In genomic region chr6:26033132-26033941, GRCh38 we compare ENCODE assay signal across 8 cellular contexts. TPM values are rescaled to one million over a fixed set of nuclear protein-coding genes. Genes with fewer than 3 reads are reported as not detected.
DNase-seq lines count a peak whose midpoint lies in the region; ATAC-seq and TF ChIP-seq lines count a peak whose summit lies in the region.

No MANE protein-coding gene starts in this region.

- peak; percentile 97 for DNase-seq in PC-3
- peak; percentile 76 for DNase-seq in activated T-helper 2 cell treated with anti-CD3 and anti-CD28 coated beads, Interferon-gamma antibody, Interleukin-2, Interleukin-4, amounts not matched to agents 10 μg/mL and 5 μg/mL and 100 μg/mL, durations not matched to agents 14 hours and 24 hours and 36 hours (ENCODE audit: low spot score)
- DNase-seq in fibroblast of lung (ENCODE audit: low read depth in 2 of 2): peak; percentile 99
- peak; percentile 48 to 86 (median 76) for DNase-seq in naive thymus-derived CD4-positive, alpha-beta T cell
- DNase-seq in upper lobe of right lung: peak; percentile 79

- BruUV-seq in PC-3 (replicated peaks; lab: Mats Ljungman, UMichigan): TSS peak; percentile 30

- H2AFZ ChIP-seq in PC-3 (ENCODE audit: low read length) (peak overlapping the region; percentile 75), fibroblast of lung (ENCODE audit: low read length) (peak overlapping the region; percentile 64)

- peaks cover 0 to 2% (median 0%) of the 10 kb centered on the region in 3 donors for H3K9me3 Mint-ChIP-seq in IgD-negative memory B cell
- H3K9me3 Mint-ChIP-seq in activated T-helper 2 cell treated with anti-CD3 and anti-CD28 coated beads, Interferon-gamma antibody, Interleukin-2, Interleukin-4, amounts not matched to agents 10 μg/mL and 5 μg/mL and 100 μg/mL, durations not matched to agents 14 hours and 24 hours and 36 hours: no peaks in the 10 kb centered on the region
- no peaks in the 10 kb centered on the region for H3K9me3 Mint-ChIP-seq in naive thymus-derived CD4-positive, alpha-beta T cell

- POLR2A ChIA-PET in PC-3 (lab: Charles Lee; ENCODE audit: unreplicated experiment): interaction anchor here (0.6 to 3.9 kb wide), 7 partner anchors 10 to 203 kb away, joined by 3 to 72 read pairs (median 21); a partner anchor contains a TSS
- POLR2A ChIA-PET in naive thymus-derived CD4-positive, alpha-beta T cell (lab: Charles Lee): interaction anchor here (0.6 to 42.5 kb wide), 39 partner anchors 10 to 1861 kb away, joined by 3 to 2497 read pairs (median 14); partner anchors contain the start of gene HFE

- H3K9ac ChIP-seq in ES-I3 (ENCODE audit: low read depth, low read length): peak overlapping the region; percentile 84
- H3K9ac ChIP-seq in PC-3 (ENCODE audit: low read length): peak overlapping the region; percentile 82
- peak overlapping the region; percentile 68 for H3K9ac ChIP-seq in fibroblast of lung (ENCODE audit: insufficient read depth, low read length)

- CTCF ChIA-PET in PC-3 (lab: Charles Lee): no interaction called here
- CTCF ChIA-PET in naive thymus-derived CD4-positive, alpha-beta T cell (lab: Charles Lee): interaction anchor here (0.8 to 3.1 kb wide), 5 partner anchors 10 to 65 kb away, joined by 3 to 35 read pairs (median 4); a partner anchor contains a TSS

- H3K27me3 Mint-ChIP-seq in IgD-negative memory B cell: no peaks in the 10 kb centered on the region
- H3K27me3 Mint-ChIP-seq in activated T-helper 2 cell treated with anti-CD3 and anti-CD28 coated beads, Interferon-gamma antibody, Interleukin-2, Interleukin-4, amounts not matched to agents 10 μg/mL and 5 μg/mL and 100 μg/mL, durations not matched to agents 14 hours and 24 hours and 36 hours (ENCODE audit: low read depth): no peaks in the 10 kb centered on the region
- H3K27me3 Mint-ChIP-seq in naive thymus-derived CD4-positive, alpha-beta T cell: peaks cover 0 to 4% (median 0%) of the 10 kb centered on the region in 5 donors

- no peaks in the 10 kb centered on the region for H3F3A ChIP-seq in PC-3 (ENCODE audit: low read length, unreplicated experiment)

- peak overlapping the region; percentile 91 to 99 (median 96) for H3K4me3 Mint-ChIP-seq in IgD-negative memory B cell
- H3K4me3 Mint-ChIP-seq in activated T-helper 2 cell treated with anti-CD3 and anti-CD28 coated beads, Interferon-gamma antibody, Interleukin-2, Interleukin-4, amounts not matched to agents 10 μg/mL and 5 μg/mL and 100 μg/mL, durations not matched to agents 14 hours and 24 hours and 36 hours (ENCODE audit: low read depth): peak overlapping the region; percentile 92
- H3K4me3 Mint-ChIP-seq in naive thymus-derived CD4-positive, alpha-beta T cell: peak overlapping the region; percentile 89 to 98 (median 96)

- H3K27me3 ChIP-seq in PC-3 (ENCODE audit: low read length): no peaks in the 10 kb centered on the region
- H3K27me3 ChIP-seq in fibroblast of lung (ENCODE audit: control insufficient read depth, insufficient read depth, low read length): no peaks in the 10 kb centered on the region
- no peaks in the 10 kb centered on the region for H3K27me3 ChIP-seq in naive thymus-derived CD4-positive, alpha-beta T cell (ENCODE audit: control insufficient read depth in 2 of 2, insufficient read depth in 2 of 2, low read length in 2 of 2)
- H3K27me3 ChIP-seq in upper lobe of right lung: no peaks in the 10 kb centered on the region

- H3K4me3 ChIP-seq in PC-3 (ENCODE audit: low read length): peak overlapping the region; percentile 83
- H3K4me3 ChIP-seq in fibroblast of lung (replicated peaks in 1 of 4; ENCODE audit: control extremely low read depth in 1 of 4, insufficient read depth in 1 of 4, low read depth in 3 of 4, low read length in 4 of 4): peak overlapping the region; percentile 63 to 84 (median 66)
- H3K4me3 ChIP-seq in naive thymus-derived CD4-positive, alpha-beta T cell (ENCODE audit: low read length): peak overlapping the region; percentile 70
- H3K4me3 ChIP-seq in upper lobe of right lung: peak overlapping the region; percentile 64

- TF ChIP-seq CTCF in PC-3 (conservative IDR thresholded peaks at IDR 0.05; ENCODE audit: low read depth, low read length) (no peak), fibroblast of lung (conservative IDR thresholded peaks at IDR 0.05 in 1 of 2, IDR thresholded peaks at IDR 0.05 in 1 of 2; ENCODE audit: low read depth in 1 of 2, low read length in 2 of 2) (no peak), upper lobe of right lung (IDR thresholded peaks at IDR 0.05) (no peak)

- H3K79me2 ChIP-seq in PC-3 (ENCODE audit: low read length) (no peaks in the 10 kb centered on the region; the same call in 1 of the 2 replicates), fibroblast of lung (ENCODE audit: control insufficient read depth, insufficient read depth, low read length) (no peaks in the 10 kb centered on the region)

- intact Hi-C loops in PC-3 (cut with micrococcal nuclease) (loop anchor here (1.0 to 5.0 kb wide), 7 partner anchors 10 to 1775 kb away; a partner anchor contains a TSS), upper lobe of right lung (cut with DNase I) (no loop called here)
- intact Hi-C loops in activated T-helper 2 cell treated with anti-CD3 and anti-CD28 coated beads, Interferon-gamma antibody, Interleukin-2, Interleukin-4, amounts not matched to agents 10 μg/mL and 5 μg/mL and 100 μg/mL, durations not matched to agents 14 hours and 24 hours and 36 hours (cut with micrococcal nuclease): loop anchor here (1.0 to 5.0 kb wide), 6 partner anchors 10 to 1839 kb away; a partner anchor contains a TSS
- intact Hi-C loops in naive thymus-derived CD4-positive, alpha-beta T cell (cut with micrococcal nuclease): loop anchor here (1.0 to 5.0 kb wide), 12 partner anchors 10 to 1859 kb away; a partner anchor contains a TSS

- no peaks in the 10 kb centered on the region for H3K9me3 ChIP-seq in ES-I3 (ENCODE audit: control insufficient read depth, insufficient read depth, low read length)
- no peaks in the 10 kb centered on the region for H3K9me3 ChIP-seq in PC-3 (ENCODE audit: low read length)
- H3K9me3 ChIP-seq in fibroblast of lung (ENCODE audit: control insufficient read depth, insufficient read depth, low read depth, low read length): no peaks in the 10 kb centered on the region
- H3K9me3 ChIP-seq in naive thymus-derived CD4-positive, alpha-beta T cell (ENCODE audit: control insufficient read depth in 2 of 3, low read length in 3 of 3): no peaks in the 10 kb centered on the region
- no peaks in the 10 kb centered on the region for H3K9me3 ChIP-seq in upper lobe of right lung

- H3K4me1 ChIP-seq in ES-I3 (ENCODE audit: insufficient read depth, low read length) (peaks cover 18% of the 10 kb centered on the region), PC-3 (ENCODE audit: insufficient read depth, low read length) (peaks cover 30% of the 10 kb centered on the region), fibroblast of lung (ENCODE audit: control insufficient read depth, extremely low read depth, insufficient read depth, low read length) (peaks cover 2% of the 10 kb centered on the region), upper lobe of right lung (peaks cover 14% of the 10 kb centered on the region)
- H3K4me1 ChIP-seq in naive thymus-derived CD4-positive, alpha-beta T cell (ENCODE audit: control insufficient read depth in 2 of 2, insufficient read depth in 2 of 2, low read length in 2 of 2): peaks cover 15 to 26% of the 10 kb centered on the region in 2 donors

- H3K36me3 ChIP-seq in ES-I3 (ENCODE audit: insufficient read depth, low read length) (no peaks in the 10 kb centered on the region), PC-3 (ENCODE audit: low read depth, low read length) (no peaks in the 10 kb centered on the region), fibroblast of lung (ENCODE audit: control insufficient read depth, insufficient read depth, low read length) (no peaks in the 10 kb centered on the region), upper lobe of right lung (no peaks in the 10 kb centered on the region)
- no peaks in the 10 kb centered on the region for H3K36me3 ChIP-seq in naive thymus-derived CD4-positive, alpha-beta T cell (ENCODE audit: control insufficient read depth in 2 of 3, insufficient read depth in 3 of 3, low read length in 3 of 3)

- no peaks in the 10 kb centered on the region; the same call in 1 of the 2 replicates for H4K20me1 ChIP-seq in PC-3 (ENCODE audit: low read length)
- H4K20me1 ChIP-seq in fibroblast of lung (ENCODE audit: control insufficient read depth, extremely low read depth, insufficient read depth, low read length): no peaks in the 10 kb centered on the region

- H3K4me2 ChIP-seq in PC-3 (ENCODE audit: low read length): peak overlapping the region; percentile 94
- peak overlapping the region; percentile 98 for H3K4me2 ChIP-seq in fibroblast of lung (ENCODE audit: extremely low read depth, insufficient read depth, low read length)

- no peaks in the 10 kb centered on the region for H3K36me3 Mint-ChIP-seq in IgD-negative memory B cell
- no peaks in the 10 kb centered on the region for H3K36me3 Mint-ChIP-seq in activated T-helper 2 cell treated with anti-CD3 and anti-CD28 coated beads, Interferon-gamma antibody, Interleukin-2, Interleukin-4, amounts not matched to agents 10 μg/mL and 5 μg/mL and 100 μg/mL, durations not matched to agents 14 hours and 24 hours and 36 hours (ENCODE audit: low read depth)
- no peaks in the 10 kb centered on the region for H3K36me3 Mint-ChIP-seq in naive thymus-derived CD4-positive, alpha-beta T cell

- peak overlapping the region; percentile 82 for H3K27ac ChIP-seq in PC-3 (ENCODE audit: low read length)
- H3K27ac ChIP-seq in fibroblast of lung (ENCODE audit: insufficient read depth, low read length): peak overlapping the region; percentile 90
- peak overlapping the region; percentile 69 for H3K27ac ChIP-seq in naive thymus-derived CD4-positive, alpha-beta T cell (ENCODE audit: low read depth, low read length)
- peak overlapping the region; percentile 83 for H3K27ac ChIP-seq in upper lobe of right lung

- peaks cover 19 to 33% (median 24%) of the 10 kb centered on the region in 3 donors for H3K4me1 Mint-ChIP-seq in IgD-negative memory B cell
- H3K4me1 Mint-ChIP-seq in activated T-helper 2 cell treated with anti-CD3 and anti-CD28 coated beads, Interferon-gamma antibody, Interleukin-2, Interleukin-4, amounts not matched to agents 10 μg/mL and 5 μg/mL and 100 μg/mL, durations not matched to agents 14 hours and 24 hours and 36 hours (ENCODE audit: low read depth): peaks cover 61% of the 10 kb centered on the region
- H3K4me1 Mint-ChIP-seq in naive thymus-derived CD4-positive, alpha-beta T cell: peaks cover 14 to 62% (median 32%) of the 10 kb centered on the region in 7 donors

- ATAC-seq in GM21786 (IDR thresholded peaks at IDR 0.05; ENCODE audit: unreplicated experiment) (peak; percentile 56), PC-3 (peak; percentile 61), upper lobe of right lung (peak; percentile 92)
- ATAC-seq in naive thymus-derived CD4-positive, alpha-beta T cell: peak; percentile 81

- H3K9me2 ChIP-seq in PC-3 (replicated peaks; ENCODE audit: low read length): no peaks in the 10 kb centered on the region

- H3K27ac Mint-ChIP-seq in IgD-negative memory B cell: peak overlapping the region; percentile 88 to 97 (median 91)
- H3K27ac Mint-ChIP-seq in activated T-helper 2 cell treated with anti-CD3 and anti-CD28 coated beads, Interferon-gamma antibody, Interleukin-2, Interleukin-4, amounts not matched to agents 10 μg/mL and 5 μg/mL and 100 μg/mL, durations not matched to agents 14 hours and 24 hours and 36 hours: peak overlapping the region; percentile 98
- H3K27ac Mint-ChIP-seq in naive thymus-derived CD4-positive, alpha-beta T cell: peak overlapping the region; percentile 93 to 98 (median 96)

RNA-seq across cellular contexts. Expression of gene HFE, which starts 53.9 kb away (rescaled TPM):
- 7.2 TPM for polyA plus RNA-seq in IgD-negative memory B cell
- total RNA-seq in PC-3 (2014; rRNA removed): not detected in 2 replicates
- total RNA-seq in activated T-helper 2 cell treated with anti-CD3 and anti-CD28 coated beads, Interferon-gamma antibody, Interleukin-2, Interleukin-4, amounts not matched to agents 10 μg/mL and 5 μg/mL and 100 μg/mL, durations not matched to agents 14 hours and 24 hours and 36 hours: 0.32 and 0.39 TPM in 2 replicates
- 6.4 and 18.3 TPM in 2 replicates for total RNA-seq in fibroblast of lung
- polyA plus RNA-seq in fibroblast of lung: 22.1 and 22.3 TPM in 2 replicates
- 13.8 and 15.3 TPM in 2 replicates for polyA plus RNA-seq in fibroblast of lung (2012)
- 8.7 and 32.6 TPM in 2 replicates for polyA minus RNA-seq in fibroblast of lung (ENCODE audit: low replicate concordance)
- 1 to 10 TPM; 1.5 to 4.6 (median 2.5) TPM for total RNA-seq in naive thymus-derived CD4-positive, alpha-beta T cell
- under 1 TPM; 0.65 to 0.85 TPM for polyA plus RNA-seq in naive thymus-derived CD4-positive, alpha-beta T cell
- 9.2 TPM for total RNA-seq in upper lobe of right lung

Comparison
In these comparisons a context has a peak if more than half of its experiments do, and no peak if none do; other contexts are left out.
1. Peak in every context shown above with its lines: DNase-seq, ATAC-seq, H3K4me3 ChIP-seq and H3K27ac ChIP-seq.